Comparison of ENCODE assay signal across 8 cellular contexts in the genomic region with DNA sequence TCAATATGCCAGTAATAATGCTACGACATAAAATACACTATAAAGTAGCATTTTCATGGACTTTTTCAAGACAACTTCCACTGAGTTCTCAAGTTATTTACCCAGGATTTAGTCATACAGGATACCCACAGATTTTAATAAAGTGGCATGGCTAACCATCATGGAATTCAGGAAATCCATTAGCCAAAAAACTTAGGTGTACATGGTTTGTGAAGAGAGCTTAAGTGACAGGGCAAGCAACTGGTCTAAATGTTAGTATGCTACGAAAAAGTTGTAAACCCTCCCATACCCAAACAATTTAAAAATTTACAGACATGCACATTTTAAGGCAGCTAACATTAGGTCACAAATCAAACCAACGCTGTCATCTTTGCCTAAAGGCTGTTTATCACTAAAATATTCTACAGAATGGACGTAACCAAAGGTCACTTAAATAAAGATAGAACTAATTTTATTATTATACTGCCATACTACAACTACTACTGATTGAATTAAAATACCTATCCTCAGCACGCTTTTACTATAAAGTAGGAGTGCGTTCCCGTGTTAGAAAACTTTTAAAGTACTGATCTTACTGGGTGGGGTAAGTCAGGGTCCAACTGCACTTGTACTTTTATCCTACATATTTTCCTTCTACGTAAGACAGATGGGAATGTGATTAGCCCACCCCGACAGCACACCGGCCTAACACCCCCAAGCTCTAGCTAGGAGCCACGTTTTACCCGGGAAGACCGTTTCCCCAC. TPM values are rescaled to one million over a fixed set of nuclear protein-coding genes. Genes with fewer than 3 reads are reported as not detected.
DNase-seq lines count a peak whose midpoint lies in the region; ATAC-seq and TF ChIP-seq lines count a peak whose summit lies in the region.

No MANE protein-coding gene starts in this region.

- no peaks in the 10 kb centered on the region for H3K9me3 Mint-ChIP-seq in activated naive CD4-positive, alpha-beta T cell treated with anti-CD3 and anti-CD28 coated beads, Interleukin-2, amount 50 U/mL, for 24 hours
- no peaks in the 10 kb centered on the region for H3K9me3 Mint-ChIP-seq in activated naive CD8-positive, alpha-beta T cell treated with anti-CD3 and anti-CD28 coated beads, Interleukin-2, amount 50 U/mL, for 24 hours
- no peaks in the 10 kb centered on the region for H3K9me3 Mint-ChIP-seq in type B pancreatic cell

- peak overlapping the region; percentile 93 for H3K4me3 ChIP-seq in left lung

- H3K27ac ChIP-seq in left lung, result peak overlapping the region; percentile 87 to 88

- no peaks in the 10 kb centered on the region for H3K36me3 ChIP-seq in left lung

- ATAC-seq in activated naive CD8-positive, alpha-beta T cell treated with anti-CD3 and anti-CD28 coated beads, Interleukin-2, amount 50 U/mL, for 24 hours, result no peak
- no peak for ATAC-seq in left lung

- H3K36me3 Mint-ChIP-seq in activated naive CD4-positive, alpha-beta T cell treated with anti-CD3 and anti-CD28 coated beads, Interleukin-2, amount 50 U/mL, for 24 hours, result peaks cover 4% of the 10 kb centered on the region
- peaks cover 14% of the 10 kb centered on the region for H3K36me3 Mint-ChIP-seq in activated naive CD8-positive, alpha-beta T cell treated with anti-CD3 and anti-CD28 coated beads, Interleukin-2, amount 50 U/mL, for 24 hours (ENCODE audit: low read depth)
- peaks cover 17% of the 10 kb centered on the region for H3K36me3 Mint-ChIP-seq in type B pancreatic cell

- no peak for TF ChIP-seq CTCF in left lung (IDR thresholded peaks at IDR 0.05)
- no peak for TF ChIP-seq CTCF in type B pancreatic cell (conservative IDR thresholded peaks at IDR 0.05)

- intact Hi-C loops in left lung (cut with DNase I), result no loop called here

- H3K9me3 ChIP-seq in left lung, result no peaks in the 10 kb centered on the region

- H3K27ac Mint-ChIP-seq in activated naive CD4-positive, alpha-beta T cell treated with anti-CD3 and anti-CD28 coated beads, Interleukin-2, amount 50 U/mL, for 24 hours, result peak overlapping the region; percentile 52
- H3K27ac Mint-ChIP-seq in activated naive CD8-positive, alpha-beta T cell treated with anti-CD3 and anti-CD28 coated beads, Interleukin-2, amount 50 U/mL, for 24 hours, result peak overlapping the region; percentile 76
- peak overlapping the region; percentile 97 for H3K27ac Mint-ChIP-seq in type B pancreatic cell

- H3K4me1 Mint-ChIP-seq in activated naive CD4-positive, alpha-beta T cell treated with anti-CD3 and anti-CD28 coated beads, Interleukin-2, amount 50 U/mL, for 24 hours, result peaks cover 44% of the 10 kb centered on the region
- H3K4me1 Mint-ChIP-seq in activated naive CD8-positive, alpha-beta T cell treated with anti-CD3 and anti-CD28 coated beads, Interleukin-2, amount 50 U/mL, for 24 hours, result peaks cover 40% of the 10 kb centered on the region
- H3K4me1 Mint-ChIP-seq in type B pancreatic cell (ENCODE audit: unreplicated experiment), result peaks cover 18% of the 10 kb centered on the region

- H3K27me3 Mint-ChIP-seq in activated naive CD4-positive, alpha-beta T cell treated with anti-CD3 and anti-CD28 coated beads, Interleukin-2, amount 50 U/mL, for 24 hours, result no peaks in the 10 kb centered on the region
- no peaks in the 10 kb centered on the region for H3K27me3 Mint-ChIP-seq in activated naive CD8-positive, alpha-beta T cell treated with anti-CD3 and anti-CD28 coated beads, Interleukin-2, amount 50 U/mL, for 24 hours
- no peaks in the 10 kb centered on the region for H3K27me3 Mint-ChIP-seq in type B pancreatic cell

- no peaks in the 10 kb centered on the region for H3K27me3 ChIP-seq in left lung

- H3K4me3 Mint-ChIP-seq in activated naive CD4-positive, alpha-beta T cell treated with anti-CD3 and anti-CD28 coated beads, Interleukin-2, amount 50 U/mL, for 24 hours, result peak overlapping the region; percentile 91
- peak overlapping the region; percentile 83 for H3K4me3 Mint-ChIP-seq in activated naive CD8-positive, alpha-beta T cell treated with anti-CD3 and anti-CD28 coated beads, Interleukin-2, amount 50 U/mL, for 24 hours
- H3K4me3 Mint-ChIP-seq in type B pancreatic cell, result peak overlapping the region; percentile 98

- H3K4me1 ChIP-seq in left lung, result peaks cover 0 to 35% of the 10 kb centered on the region in 2 donors

- DNase-seq in activated naive CD4-positive, alpha-beta T cell treated with Interleukin-2 at 50 U/mL for 16 hours, result no peak
- DNase-seq in activated naive CD8-positive, alpha-beta T cell treated with anti-CD3 and anti-CD28 coated beads, Interleukin-2, amount 50 U/mL, for 24 hours, result no peak
- no peak for DNase-seq in left lung
- DNase-seq in type B pancreatic cell (ENCODE audit: extremely low spot score, unreplicated experiment), result no peak
- DNase-seq in amygdala (lab: John Stamatoyannopoulos, UW), result no peak
- no peak for DNase-seq in NCI-H524 treated with DMSO at 0.1 percent for 48 hours (lab: John Stamatoyannopoulos, UW)
- DNase-seq in SW 1271 (lab: John Stamatoyannopoulos, UW), result no peak

RNA-seq across cellular contexts. Expression of a gene that starts 1.1 kb away (rescaled TPM):
- total RNA-seq in left lung (10 to 100 TPM; 16.2 to 24.0 TPM), type B pancreatic cell (ENCODE audit: low replicate concordance) (32.8 and 47.2 TPM in 2 replicates)
